In genomic region chr21:44579056-44579832, GRCh38 we compare ENCODE assay signal across 23 cellular contexts. TPM values are rescaled to one million over a fixed set of nuclear protein-coding genes. Genes with fewer than 3 reads are reported as not detected.
"Had no signal": no experiment of that assay in that cellular context is flagged by ENCODE, and none has a peak within 500 bp of the region (broad histone marks: within the 10 kb centered on the region; RNA-seq: fewer than 3 reads in every experiment).

No MANE protein-coding gene starts in this region.

- H3K4me3 Mint-ChIP-seq: activated naive CD4-positive, alpha-beta T cell treated with anti-CD3 and anti-CD28 coated beads, Interleukin-2, amount 10 ng/mL, durations not matched to agents 7 days and 5 days; central memory CD8-positive, alpha-beta T cell; memory B cell had no signal

- H3K27ac Mint-ChIP-seq: activated naive CD4-positive, alpha-beta T cell treated with anti-CD3 and anti-CD28 coated beads, Interleukin-2, amount 10 ng/mL, durations not matched to agents 7 days and 5 days; memory B cell had no signal

- H3K36me3 ChIP-seq: ascending aorta, colonic mucosa, gastroesophageal sphincter, heart left ventricle, left lung, pancreas, tibial artery, WERI-Rb-1 had no signal

- H3K4me3 ChIP-seq: ascending aorta, colonic mucosa, gastroesophageal sphincter, heart left ventricle, left lung, mucosa of descending colon, pancreas, smooth muscle cell, tibial artery had no signal

- H3K27me3 ChIP-seq: ascending aorta, colonic mucosa had no signal

- DNase-seq: activated CD4-positive, alpha-beta T cell treated with anti-CD3 and anti-CD28 coated beads, Interleukin-2, amount 50 U/mL, for 4 hours; activated naive CD4-positive, alpha-beta T cell treated with anti-CD3 and anti-CD28 coated beads, Interleukin-2, amount 10 ng/mL, durations not matched to agents 7 days and 5 days; activated T-cell treated with anti-CD3 and anti-CD28 coated beads, Interleukin-2, amount 50 U/mL, for 1 hour; colonic mucosa; erythroblast; left lung; naive thymus-derived CD4-positive, alpha-beta T cell; pancreas; stimulated activated CD4-positive, alpha-beta T cell treated with anti-CD3 and anti-CD28 coated beads, Interleukin-4, amount 100 ng/mL, for 4 hours; stimulated activated naive CD4-positive, alpha-beta T cell; SW 1271; T-helper 2 cell; WERI-Rb-1 had no signal

- H3K9me3 ChIP-seq: colonic mucosa, pancreas had no signal

- H3K27ac ChIP-seq: ascending aorta, colonic mucosa, gastroesophageal sphincter, heart left ventricle, left lung, pancreas, tibial artery, WERI-Rb-1 had no signal

- ATAC-seq: gastroesophageal sphincter; left lung; naive thymus-derived CD4-positive, alpha-beta T cell; pancreas; sciatic nerve had no signal

- H3K4me1 ChIP-seq: ascending aorta, colonic mucosa, heart left ventricle, left lung, pancreas, tibial artery had no signal

RNA-seq across cellular contexts. Expression of gene KRTAP10-5, which starts 1.2 kb away (rescaled TPM):
- total RNA-seq: ascending aorta; colonic mucosa; gastroesophageal sphincter; heart left ventricle; kidney epithelial cell; left lung; mucosa of descending colon; naive thymus-derived CD4-positive, alpha-beta T cell; pancreas; sciatic nerve; smooth muscle cell had no signal

RNA-seq across cellular contexts. Expression of gene KRTAP10-4, which starts 5.7 kb away (rescaled TPM):
- total RNA-seq: ascending aorta; colonic mucosa; gastroesophageal sphincter; heart left ventricle; kidney epithelial cell; left lung; mucosa of descending colon; naive thymus-derived CD4-positive, alpha-beta T cell; pancreas; sciatic nerve; smooth muscle cell had no signal

RNA-seq across cellular contexts. Expression of gene KRTAP10-6, which starts 13.1 kb away (rescaled TPM):
- total RNA-seq: ascending aorta; colonic mucosa; gastroesophageal sphincter; heart left ventricle; kidney epithelial cell; left lung; mucosa of descending colon; naive thymus-derived CD4-positive, alpha-beta T cell; pancreas; sciatic nerve; smooth muscle cell had no signal

RNA-seq across cellular contexts. Expression of gene KRTAP10-3, which starts 20.6 kb away (rescaled TPM):
- total RNA-seq: ascending aorta; colonic mucosa; gastroesophageal sphincter; heart left ventricle; kidney epithelial cell; left lung; mucosa of descending colon; naive thymus-derived CD4-positive, alpha-beta T cell; pancreas; sciatic nerve; smooth muscle cell had no signal

RNA-seq across cellular contexts. Expression of gene KRTAP10-7, which starts 21.2 kb away (rescaled TPM):
- total RNA-seq: ascending aorta; colonic mucosa; gastroesophageal sphincter; heart left ventricle; kidney epithelial cell; left lung; mucosa of descending colon; naive thymus-derived CD4-positive, alpha-beta T cell; pancreas; sciatic nerve; smooth muscle cell had no signal
